8 cellular contexts compared by ENCODE assay signal in genomic region chr14:68476212-68476964, GRCh38.
A peak's percentile ranks its signal among the peaks of the same experiment; 100 is the strongest.
DNase-seq lines count a peak whose midpoint lies in the region; ATAC-seq and TF ChIP-seq lines count a peak whose summit lies in the region.

No MANE protein-coding gene starts in this region.

- H3K36me3 ChIP-seq in mesenchymal stem cell (ENCODE audit: control insufficient read depth in 1 of 2, insufficient read depth in 2 of 2, low read depth in 1 of 2, low read length in 2 of 2) (no peaks in the 10 kb centered on the region), aorta (ENCODE audit: control insufficient read depth in 1 of 2, insufficient read depth in 2 of 2, low read length in 1 of 2) (no peaks in the 10 kb centered on the region)

- H3K4ac ChIP-seq in mesenchymal stem cell (ENCODE audit: low read depth in 1 of 2, low read length in 2 of 2), result peak overlapping the region; percentile 11 to 89

- peaks cover 0 to 2% of the 10 kb centered on the region in 2 experiments for H3K27me3 ChIP-seq in mesenchymal stem cell (ENCODE audit: control insufficient read depth in 1 of 2, insufficient read depth in 1 of 2, low read length in 2 of 2)
- H3K27me3 ChIP-seq in aorta (ENCODE audit: control insufficient read depth in 1 of 2, insufficient read depth in 2 of 2, low read length in 1 of 2), result no peaks in the 10 kb centered on the region

- DNase-seq in Caki2 (ENCODE audit: low read depth), result peak; percentile 90
- DNase-seq in dedifferentiated amniotic fluid mesenchymal stem cell (ENCODE audit: extremely low spot score), result peak; percentile 36
- peak; percentile 97 for DNase-seq in mesenchymal stem cell
- DNase-seq in aorta, result peak in 1 of 2 donors; percentile 77
- no peak for DNase-seq in GM19240 (ENCODE audit: insufficient read length, low spot score)
- no peak for DNase-seq in NCI-H446 treated with DMSO at 0.1 percent for 48 hours (lab: John Stamatoyannopoulos, UW)

- H2BK5ac ChIP-seq in mesenchymal stem cell (ENCODE audit: low read depth, low read length, poor library complexity, severe bottlenecking), result no peak overlapping the region

- H2BK12ac ChIP-seq in mesenchymal stem cell (ENCODE audit: low read length in 2 of 2), result peak overlapping the region in 1 of 2 experiments; percentile 40

- H4K91ac ChIP-seq in mesenchymal stem cell (ENCODE audit: low read length), result peak overlapping the region; percentile 18

- H2BK120ac ChIP-seq in mesenchymal stem cell (ENCODE audit: low read depth, low read length), result peak overlapping the region; percentile 69

- no peak; the same call in 1 of the 2 replicates for TF ChIP-seq EP300 in Ishikawa (IDR thresholded peaks at IDR 0.05; ENCODE audit: borderline replicate concordance)

- intact Hi-C loops in aorta (cut with DNase I), result no loop called here

- H3K79me1 ChIP-seq in mesenchymal stem cell (replicated peaks; ENCODE audit: low read length, poor library complexity, severe bottlenecking), result no peaks in the 10 kb centered on the region

- H3K27ac ChIP-seq in mesenchymal stem cell (ENCODE audit: low read length, poor library complexity, severe bottlenecking), result peak overlapping the region; percentile 69
- H3K27ac ChIP-seq in aorta (ENCODE audit: low read depth in 1 of 2, low read length in 2 of 2), result no peak overlapping the region

- H2BK15ac ChIP-seq in mesenchymal stem cell (ENCODE audit: low read depth, poor library complexity, severe bottlenecking), result no peak overlapping the region

- ATAC-seq in GM21447 (IDR thresholded peaks at IDR 0.05; ENCODE audit: unreplicated experiment) (peak; percentile 88), aorta (ENCODE audit: low FRiP score) (peak; percentile 53)

- peak overlapping the region; percentile 4 for H4K8ac ChIP-seq in mesenchymal stem cell (ENCODE audit: low read length)

- in situ Hi-C loops in Caki2 (cut with HindIII; ENCODE audit: low pct_unique_long_range_greater_than_20kb, low sequenced_read_pairs), result no loop called here

- no peak overlapping the region for H3K14ac ChIP-seq in mesenchymal stem cell (ENCODE audit: low read length in 2 of 2)

- 15% methylated on average over 10 of the region's 10 CpGs for WGBS in mesenchymal stem cell
- WGBS in aorta, 2 donors, result 79 to 82% methylated on average over 10 of the region's 10 CpGs

- H3K9ac ChIP-seq in mesenchymal stem cell (ENCODE audit: low read length), result peak overlapping the region; percentile 84

- H3K9me3 ChIP-seq in mesenchymal stem cell (ENCODE audit: control insufficient read depth, low read length) (no peaks in the 10 kb centered on the region), aorta (ENCODE audit: control insufficient read depth, low read length) (peaks cover 1% of the 10 kb centered on the region)

- no peak overlapping the region for H3K4me3 ChIP-seq in mesenchymal stem cell (ENCODE audit: insufficient read depth in 1 of 2, low read depth in 1 of 2, low read length in 2 of 2)
- H3K4me3 ChIP-seq in aorta (ENCODE audit: low read length in 2 of 2), result no peak overlapping the region

- no peak overlapping the region for H2AK5ac ChIP-seq in mesenchymal stem cell (ENCODE audit: low read length, severe bottlenecking)

- no peak overlapping the region for H3K23ac ChIP-seq in mesenchymal stem cell (ENCODE audit: low read length in 2 of 2)

- peaks cover 8% of the 10 kb centered on the region for H3K4me1 ChIP-seq in mesenchymal stem cell (ENCODE audit: control insufficient read depth, insufficient read depth, low read depth, low read length)
- H3K4me1 ChIP-seq in aorta (ENCODE audit: control insufficient read depth in 1 of 2, insufficient read depth in 2 of 2, low read length in 2 of 2), result no peaks in the 10 kb centered on the region

- no peak overlapping the region for H2AFZ ChIP-seq in mesenchymal stem cell (ENCODE audit: low read depth, low read length)

- peak overlapping the region; percentile 88 to 91 for H3K18ac ChIP-seq in mesenchymal stem cell (ENCODE audit: low read depth in 1 of 2, low read length in 2 of 2)

- no peak overlapping the region for H3K4me2 ChIP-seq in mesenchymal stem cell (ENCODE audit: low read length, poor library complexity, severe bottlenecking)

- no peak for TF ChIP-seq RAD21 in Ishikawa (IDR thresholded peaks at IDR 0.05; ENCODE audit: low read depth)

TF ChIP-seq in Ishikawa, 13 proteins besides CTCF, POLR2A, EP300 and RAD21:
- TF ChIP-seq EGR1 (IDR thresholded peaks at IDR 0.05), result no peak
- peak; percentile 49; the same call in 1 of the 2 replicates for TF ChIP-seq CEBPB (IDR thresholded peaks at IDR 0.05)
- peak; percentile 57; the same call in 1 of the 2 replicates for TF ChIP-seq MAX (IDR thresholded peaks at IDR 0.05)

Comparison
In these comparisons a context has a peak if more than half of its experiments do, and no peak if none do; other contexts are left out.
1. DNase-seq: peak in Caki2 (single experiment), dedifferentiated amniotic fluid mesenchymal stem cell (single experiment) and mesenchymal stem cell (single experiment); none in GM19240 (single experiment) and NCI-H446 treated with DMSO at 0.1 percent for 48 hours (single experiment).